ENCODE assay signal across 8 cellular contexts in the genomic region with DNA sequence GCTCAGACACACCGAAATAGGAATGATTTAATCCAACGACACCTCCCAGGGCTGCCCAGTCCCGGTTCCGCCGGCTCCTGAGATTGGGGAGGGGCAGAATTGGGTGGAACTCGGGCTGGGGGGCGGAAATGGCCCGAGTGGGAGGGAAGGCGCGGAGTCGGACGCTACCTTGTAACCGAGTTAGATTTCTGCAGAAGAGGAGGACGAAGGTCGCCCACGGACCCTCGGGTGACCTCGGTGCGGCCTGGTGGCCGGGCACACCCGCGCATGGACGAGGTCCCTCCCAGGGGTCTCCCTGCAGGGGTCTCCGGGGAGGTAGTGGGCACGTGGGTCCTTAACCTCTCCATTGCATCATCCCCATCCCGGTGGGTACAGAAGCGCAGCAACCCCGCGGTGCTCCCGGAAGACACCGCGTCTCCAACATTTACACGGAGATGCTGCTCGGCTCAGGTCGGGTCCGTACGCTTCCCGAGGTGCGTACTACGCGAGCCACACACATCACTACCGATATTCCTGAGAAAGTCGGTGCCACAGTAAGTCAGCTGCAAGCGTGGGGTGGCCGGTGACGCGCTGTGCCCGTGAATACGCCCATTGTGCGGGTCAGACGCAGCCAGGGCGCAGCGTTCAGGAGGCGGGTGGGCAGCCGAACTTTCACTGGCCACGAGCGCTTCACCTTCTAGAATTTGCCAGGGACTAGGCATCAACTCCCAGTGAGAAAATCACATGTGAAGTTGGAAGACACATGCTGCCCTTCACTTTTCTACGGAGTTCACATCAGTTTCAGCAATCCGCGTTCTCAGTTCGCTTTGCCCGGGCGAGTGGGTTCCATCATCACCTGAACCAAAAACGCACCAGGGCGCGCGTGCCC. TPM values are rescaled to one million over a fixed set of nuclear protein-coding genes. Genes with fewer than 3 reads are reported as not detected.
A peak's percentile ranks its signal among the peaks of the same experiment; 100 is the strongest.
DNase-seq lines count a peak whose midpoint lies in the region; ATAC-seq, FAIRE-seq and TF ChIP-seq lines count a peak whose summit lies in the region.

No MANE protein-coding gene starts in this region.

- H3K27ac Mint-ChIP-seq in T-helper 2 cell treated with Interferon-gamma antibody and Interleukin-4, amounts not matched to agents 5 μg/mL and 100 μg/mL, for 36 hours: peak overlapping the region; percentile 80
- peak overlapping the region; percentile 94 to 98 for H3K27ac Mint-ChIP-seq in stimulated activated naive CD8-positive, alpha-beta T cell treated with anti-CD3 and anti-CD28 coated beads, Interleukin-15, amount 100 ng/mL, for 72 hours

- TF ChIP-seq POLR2A in GM12892 (IDR thresholded peaks at IDR 0.05; ENCODE audit: low read depth, low read length): no peak

- no peak for DNase-seq in GM12892 (ENCODE audit: insufficient read length)
- DNase-seq in HL-60 (ENCODE audit: low read depth in 1 of 2, low spot score in 1 of 2): peak in 1 of 2 experiments; percentile 29
- peak; percentile 21 for DNase-seq in T-helper 2 cell treated with Interferon-gamma antibody and Interleukin-4, amounts not matched to agents 5 μg/mL and 100 μg/mL, for 36 hours (ENCODE audit: low spot score)
- peak in 4 of 10 donors; percentile 54 to 70 (median 60) for DNase-seq in dorsolateral prefrontal cortex
- DNase-seq in lower lobe of right lung: peak; percentile 71
- DNase-seq in stimulated activated naive CD8-positive, alpha-beta T cell treated with anti-CD3 and anti-CD28 coated beads, Interleukin-15, amount 100 ng/mL, for 72 hours: peak; percentile 39 to 48
- DNase-seq in 8988T: no peak

- no peaks in the 10 kb centered on the region for H3K36me3 ChIP-seq in lower lobe of right lung

- H3K27me3 ChIP-seq in HL-60 (ENCODE audit: insufficient read depth, poor library complexity, severe bottlenecking) (no peaks in the 10 kb centered on the region), dorsolateral prefrontal cortex (peaks cover 0 to 58% (median 7%) of the 10 kb centered on the region in 45 donors), lower lobe of right lung (ENCODE audit: low read depth) (no peaks in the 10 kb centered on the region)

- intact Hi-C loops in dorsolateral prefrontal cortex (cut with DNase I) (loop anchor here in 1 of 2 donors (10.0 kb wide), 1 partner anchor 123 kb away; no protein-coding TSS in a partner anchor), lower lobe of right lung (cut with DNase I) (no loop called here)

- H3K9me3 ChIP-seq in lower lobe of right lung: no peaks in the 10 kb centered on the region

- peaks cover 73% of the 10 kb centered on the region for H3K27me3 Mint-ChIP-seq in T-helper 2 cell treated with Interferon-gamma antibody and Interleukin-4, amounts not matched to agents 5 μg/mL and 100 μg/mL, for 36 hours (ENCODE audit: low read depth)
- H3K27me3 Mint-ChIP-seq in stimulated activated naive CD8-positive, alpha-beta T cell treated with anti-CD3 and anti-CD28 coated beads, Interleukin-15, amount 100 ng/mL, for 72 hours: peaks cover 17% of the 10 kb centered on the region

- H3K27ac ChIP-seq in HL-60 (replicated peaks) (peak overlapping the region; percentile 92), dorsolateral prefrontal cortex (peak overlapping the region in 54 of 59 donors; percentile 3 to 91 (median 76)), lower lobe of right lung (peak overlapping the region; percentile 75)

- peak overlapping the region; percentile 98 for H3K4me3 Mint-ChIP-seq in T-helper 2 cell treated with Interferon-gamma antibody and Interleukin-4, amounts not matched to agents 5 μg/mL and 100 μg/mL, for 36 hours
- peak overlapping the region; percentile 90 to 96 for H3K4me3 Mint-ChIP-seq in stimulated activated naive CD8-positive, alpha-beta T cell treated with anti-CD3 and anti-CD28 coated beads, Interleukin-15, amount 100 ng/mL, for 72 hours

- peaks cover 34% of the 10 kb centered on the region for H3K4me1 ChIP-seq in lower lobe of right lung

- TF ChIP-seq CTCF in HL-60 (IDR thresholded peaks at IDR 0.05; ENCODE audit: insufficient read depth, low read length) (no peak), dorsolateral prefrontal cortex (IDR thresholded peaks at IDR 0.05 in 54 of 56, conservative IDR thresholded peaks at IDR 0.05 in 2 of 56; ENCODE audit: low read depth in 1 of 56, partially characterized antibody in 56 of 56) (no peak), lower lobe of right lung (IDR thresholded peaks at IDR 0.05) (no peak)

- H3K9me3 Mint-ChIP-seq in T-helper 2 cell treated with Interferon-gamma antibody and Interleukin-4, amounts not matched to agents 5 μg/mL and 100 μg/mL, for 36 hours: no peaks in the 10 kb centered on the region
- H3K9me3 Mint-ChIP-seq in stimulated activated naive CD8-positive, alpha-beta T cell treated with anti-CD3 and anti-CD28 coated beads, Interleukin-15, amount 100 ng/mL, for 72 hours: no peaks in the 10 kb centered on the region

- peak; percentile 72 for FAIRE-seq in GM12892 (lab: Jason Lieb, UNC)

- peaks cover 28% of the 10 kb centered on the region for H3K4me1 Mint-ChIP-seq in T-helper 2 cell treated with Interferon-gamma antibody and Interleukin-4, amounts not matched to agents 5 μg/mL and 100 μg/mL, for 36 hours (ENCODE audit: low read depth)
- peaks cover 53% of the 10 kb centered on the region for H3K4me1 Mint-ChIP-seq in stimulated activated naive CD8-positive, alpha-beta T cell treated with anti-CD3 and anti-CD28 coated beads, Interleukin-15, amount 100 ng/mL, for 72 hours

- ATAC-seq in lower lobe of right lung: peak; percentile 39 to 49
- peak; percentile 17 for ATAC-seq in stimulated activated naive CD8-positive, alpha-beta T cell treated with anti-CD3 and anti-CD28 coated beads, Interleukin-15, amount 100 ng/mL, for 72 hours
- no peak for ATAC-seq in HG02870 (IDR thresholded peaks at IDR 0.05; ENCODE audit: unreplicated experiment)

- H3K4me3 ChIP-seq in HL-60 (replicated peaks; ENCODE audit: insufficient read depth, low read length) (peak overlapping the region; percentile 79), dorsolateral prefrontal cortex (peak overlapping the region; percentile 46 to 81 (median 68)), lower lobe of right lung (peak overlapping the region; percentile 85)

- peaks cover 2% of the 10 kb centered on the region for H3K36me3 Mint-ChIP-seq in T-helper 2 cell treated with Interferon-gamma antibody and Interleukin-4, amounts not matched to agents 5 μg/mL and 100 μg/mL, for 36 hours (ENCODE audit: low read depth)

RNA-seq across cellular contexts. Expression of a gene that starts 3.0 kb away (rescaled TPM):
- 2.5 TPM for polyA plus RNA-seq in GM12892 (2012; ENCODE audit: missing spikeins)
- total RNA-seq in dorsolateral prefrontal cortex (10 to 100 TPM; 11.2 to 62.4 (median 28.3) TPM), lower lobe of right lung (28.8 TPM)

Comparison
In these comparisons a context has a peak if more than half of its experiments do, and no peak if none do; other contexts are left out.
1. DNase-seq: peak in T-helper 2 cell treated with Interferon-gamma antibody and Interleukin-4, amounts not matched to agents 5 μg/mL and 100 μg/mL, for 36 hours (single experiment), lower lobe of right lung (single experiment) and stimulated activated naive CD8-positive, alpha-beta T cell treated with anti-CD3 and anti-CD28 coated beads, Interleukin-15, amount 100 ng/mL, for 72 hours (2 of 2); none in GM12892 (single experiment) and 8988T (single experiment).
2. Peak in every context shown above with its lines, with median percentiles within 50 percentile points of each other: H3K27ac ChIP-seq and H3K4me3 ChIP-seq.